Comparison of ENCODE assay signal across 29 cellular contexts in the genomic region with DNA sequence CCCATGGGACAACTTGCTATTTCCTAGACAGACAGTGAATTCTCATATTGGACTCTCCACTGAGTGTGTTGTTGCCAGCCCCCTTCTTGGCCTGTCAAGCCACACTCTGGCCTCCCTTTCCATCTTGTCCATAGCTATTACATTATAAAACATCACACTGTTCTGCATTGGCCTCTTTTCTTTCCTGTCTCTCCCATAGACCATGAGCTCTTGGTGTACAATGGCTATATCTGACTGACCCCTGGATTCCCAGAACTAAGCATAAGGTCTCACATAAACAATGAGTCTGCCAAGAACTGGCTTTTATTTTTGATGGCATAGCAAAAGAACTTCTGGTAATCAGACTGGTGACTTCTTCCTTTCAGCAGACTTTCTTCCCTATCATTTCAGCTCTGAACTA.
"Had no signal": no experiment of that assay in that cellular context is flagged by ENCODE, and none has a peak within 500 bp of the region (broad histone marks: within the 10 kb centered on the region; RNA-seq: fewer than 3 reads in every experiment).

No MANE protein-coding gene starts in this region.

- H3K9me3 ChIP-seq: gastrocnemius medialis, mucosa of descending colon, ovary, prostate gland, SK-N-SH, transverse colon, vagina had no signal

- H3K4me3 ChIP-seq: gastrocnemius medialis, mucosa of descending colon, ovary, prostate gland, transverse colon, vagina had no signal

- H3K9ac ChIP-seq: SK-N-SH had no signal

- H3K27me3 ChIP-seq: brain microvascular endothelial cell, gastrocnemius medialis, ovary, transverse colon, vagina had no signal

- FAIRE-seq: endometrium, kidney had no signal

- ATAC-seq: activated CD4-positive, CD25-positive, alpha-beta regulatory T cell treated with anti-CD3 and anti-CD28 coated beads, Interleukin-2, amount 50 U/mL, for 24 hours; gastrocnemius medialis; left colon; mucosa of descending colon; natural killer cell treated with Interleukin-12 subunit alpha and Interleukin-12 subunit beta and Interleukin-15 and Interleukin-18, amount 100 ng/mL, for 72 hours had no signal

- H3K4me1 ChIP-seq: prostate gland, transverse colon had no signal

- DNase-seq: activated CD4-positive, alpha-beta memory T cell treated with anti-CD3 and anti-CD28 coated beads, Interleukin-2, amount 10 ng/mL, durations not matched to agents 7 days and 5 days; activated CD4-positive, alpha-beta T cell treated with anti-CD3 and anti-CD28 coated beads, Interleukin-2, amount 10 ng/mL, durations not matched to agents 24 days and 14 days; activated CD8-positive, alpha-beta memory T cell treated with anti-CD3 and anti-CD28 coated beads, Interleukin-2, amount 50 U/mL, for 48 hours; activated gamma-delta T cell; activated naive CD4-positive, alpha-beta T cell treated with anti-CD3 and anti-CD28 coated beads, Interleukin-2, amount 50 U/mL, for 16 hours; activated T-cell treated with anti-CD3 and anti-CD28 coated beads, Interleukin-2, amount 50 U/mL, for 24 hours; amniotic stem cell; brain microvascular endothelial cell; caudate nucleus; effector CD8-positive, alpha-beta T cell; gastrocnemius medialis; head of caudate nucleus; hippocampal formation; kidney; left colon; mucosa of descending colon; ovary; SK-N-SH; stimulated activated CD4-positive, alpha-beta T cell treated with anti-CD3 and anti-CD28 coated beads, Interleukin-2, amount 100 ng/mL, for 48 hours; stimulated activated naive CD4-positive, alpha-beta T cell treated with Interleukin-2 at 50 U/mL for 16 hours; SW 1271; T1000; transverse colon; WERI-Rb-1 had no signal

- H3K36me3 ChIP-seq: brain microvascular endothelial cell, gastrocnemius medialis, ovary, prostate gland, transverse colon, vagina, WERI-Rb-1 had no signal

- H3K4me2 ChIP-seq: SK-N-SH had no signal

- H3K27ac ChIP-seq: brain microvascular endothelial cell, gastrocnemius medialis, ovary, prostate gland, transverse colon, vagina, WERI-Rb-1 had no signal
